In the genomic region with DNA sequence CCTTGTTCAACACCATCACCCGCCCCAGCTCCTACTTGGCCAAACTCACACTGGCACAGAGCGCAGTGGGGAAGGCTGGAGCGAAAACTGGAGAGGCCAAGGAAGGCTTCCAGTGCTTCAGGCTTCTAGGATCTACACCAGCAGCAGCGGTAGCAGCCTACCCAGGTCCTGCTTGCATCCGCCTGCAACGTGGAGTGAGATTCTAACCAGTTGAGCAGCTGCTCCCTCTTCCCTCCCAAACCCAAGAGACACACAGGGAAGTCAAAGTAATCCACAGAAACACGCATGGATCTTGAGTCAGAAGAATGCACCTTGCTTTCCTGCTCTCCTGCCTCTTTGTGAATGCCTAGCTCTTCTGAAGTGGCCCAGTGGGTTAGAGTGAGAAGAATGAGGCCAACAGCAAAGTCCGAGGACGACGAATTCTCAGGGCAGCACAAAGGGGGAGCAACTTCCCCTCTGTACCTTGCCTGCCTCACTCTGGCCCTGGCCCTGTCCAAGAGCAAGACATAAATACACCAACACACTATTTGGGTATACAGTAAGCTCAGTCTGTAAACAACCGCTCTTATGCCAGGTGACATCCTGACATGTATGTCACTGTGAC, we compare ENCODE assay signal across 26 cellular contexts.
"Had no signal": no experiment of that assay in that cellular context is flagged by ENCODE, and none has a peak within 500 bp of the region (broad histone marks: within the 10 kb centered on the region; RNA-seq: fewer than 3 reads in every experiment).

No MANE protein-coding gene starts in this region.

- H3K27ac ChIP-seq: coronary artery, esophagus squamous epithelium, heart right ventricle, pancreas, prostate gland, sigmoid colon, SJSA1, testis had no signal

- H3K27ac Mint-ChIP-seq: activated CD4-positive, alpha-beta memory T cell treated with anti-CD3 and anti-CD28 coated beads, Interleukin-2, amount 10 ng/mL, durations not matched to agents 7 days and 5 days; activated CD4-positive, alpha-beta T cell treated with anti-CD3 and anti-CD28 coated beads, Interleukin-2, amount 10 ng/mL, durations not matched to agents 24 days and 14 days; activated naive CD4-positive, alpha-beta T cell treated with anti-CD3 and anti-CD28 coated beads, Interleukin-2, amount 50 U/mL, for 72 hours; activated T-cell treated with anti-CD3 and anti-CD28 coated beads, Interleukin-2, amount 50 U/mL, for 72 hours; natural killer cell treated with Interleukin-12 subunit alpha and Interleukin-12 subunit beta and Interleukin-15 and Interleukin-18, amount 100 ng/mL, for 72 hours; stimulated activated naive B cell treated with anti-CD40 and anti-IgM and Interleukin-4, amounts not matched to agents 10 μg/mL and 1 μg/mL and 100 μg/mL, for 72 hours; type B pancreatic cell had no signal

- H3K4me1 Mint-ChIP-seq: activated CD4-positive, alpha-beta memory T cell treated with anti-CD3 and anti-CD28 coated beads, Interleukin-2, amount 10 ng/mL, durations not matched to agents 7 days and 5 days; activated CD4-positive, alpha-beta T cell treated with anti-CD3 and anti-CD28 coated beads, Interleukin-2, amount 10 ng/mL, durations not matched to agents 24 days and 14 days; stimulated activated naive B cell treated with anti-CD40 and anti-IgM and Interleukin-4, amounts not matched to agents 10 μg/mL and 1 μg/mL and 100 μg/mL, for 72 hours had no signal

- H3K4me3 Mint-ChIP-seq: activated CD4-positive, alpha-beta memory T cell treated with anti-CD3 and anti-CD28 coated beads, Interleukin-2, amount 10 ng/mL, durations not matched to agents 7 days and 5 days; activated CD4-positive, alpha-beta T cell treated with anti-CD3 and anti-CD28 coated beads, Interleukin-2, amount 10 ng/mL, durations not matched to agents 24 days and 14 days; activated T-cell treated with anti-CD3 and anti-CD28 coated beads, Interleukin-2, amount 50 U/mL, for 72 hours; natural killer cell treated with Interleukin-12 subunit alpha and Interleukin-12 subunit beta and Interleukin-15 and Interleukin-18, amount 100 ng/mL, for 72 hours; stimulated activated naive B cell treated with anti-CD40 and anti-IgM and Interleukin-4, amounts not matched to agents 10 μg/mL and 1 μg/mL and 100 μg/mL, for 72 hours; type B pancreatic cell had no signal

- H3K27me3 ChIP-seq: esophagus squamous epithelium, pancreas, sigmoid colon, SJSA1, testis had no signal

- ATAC-seq: activated naive CD4-positive, alpha-beta T cell treated with anti-CD3 and anti-CD28 coated beads, Interleukin-2, amount 50 U/mL, for 72 hours; activated T-cell treated with anti-CD3 and anti-CD28 coated beads, Interleukin-2, amount 50 U/mL, for 72 hours; heart right ventricle; mucosa of descending colon; pancreas; stimulated activated naive B cell treated with anti-CD40 and anti-IgM and Interleukin-4, amounts not matched to agents 10 μg/mL and 1 μg/mL and 100 μg/mL, for 72 hours had no signal

- H3K36me3 ChIP-seq: esophagus squamous epithelium, heart right ventricle, pancreas, prostate gland, sigmoid colon, SJSA1 had no signal

- FAIRE-seq: endothelial cell of umbilical vein, pancreas, small intestine had no signal

- H3K4me3 ChIP-seq: coronary artery, esophagus squamous epithelium, heart right ventricle, mucosa of descending colon, pancreas, prostate gland, sigmoid colon, SJSA1, testis had no signal

- H3K9me3 ChIP-seq: esophagus squamous epithelium, heart right ventricle, mucosa of descending colon, pancreas, prostate gland, sigmoid colon, SJSA1, testis had no signal

- H3K36me3 Mint-ChIP-seq: activated naive CD4-positive, alpha-beta T cell treated with anti-CD3 and anti-CD28 coated beads, Interleukin-2, amount 50 U/mL, for 72 hours; natural killer cell treated with Interleukin-12 subunit alpha and Interleukin-12 subunit beta and Interleukin-15 and Interleukin-18, amount 100 ng/mL, for 72 hours; stimulated activated naive B cell treated with anti-CD40 and anti-IgM and Interleukin-4, amounts not matched to agents 10 μg/mL and 1 μg/mL and 100 μg/mL, for 72 hours; type B pancreatic cell had no signal

- DNase-seq: activated CD4-positive, alpha-beta memory T cell treated with anti-CD3 and anti-CD28 coated beads, Interleukin-2, amount 10 ng/mL, durations not matched to agents 7 days and 5 days; activated CD4-positive, alpha-beta T cell treated with anti-CD3 and anti-CD28 coated beads, Interleukin-2, amount 10 ng/mL, durations not matched to agents 24 days and 14 days; activated CD4-positive, CD25-positive, alpha-beta regulatory T cell treated with anti-CD3 and anti-CD28 coated beads, Interleukin-2, amount 50 U/mL, for 72 hours; activated naive CD4-positive, alpha-beta T cell; activated T-cell treated with anti-CD3 and anti-CD28 coated beads, Interleukin-2, amount 50 U/mL, for 72 hours; anterior cingulate cortex; esophagus squamous epithelium; foreskin melanocyte; heart right ventricle; mucosa of descending colon; nucleus accumbens; retina; sigmoid colon; stimulated activated CD4-positive, alpha-beta T cell treated with anti-CD3 and anti-CD28 coated beads, Interleukin-4, amount 100 ng/mL, for 24 hours; stimulated activated naive B cell treated with anti-CD40 and anti-IgM and Interleukin-4, amounts not matched to agents 10 μg/mL and 1 μg/mL and 100 μg/mL, for 72 hours; T-helper 2 cell; testis had no signal

- H3K9me3 Mint-ChIP-seq: activated CD4-positive, alpha-beta memory T cell treated with anti-CD3 and anti-CD28 coated beads, Interleukin-2, amount 10 ng/mL, durations not matched to agents 7 days and 5 days; activated CD4-positive, alpha-beta T cell treated with anti-CD3 and anti-CD28 coated beads, Interleukin-2, amount 10 ng/mL, durations not matched to agents 24 days and 14 days; activated naive CD4-positive, alpha-beta T cell treated with anti-CD3 and anti-CD28 coated beads, Interleukin-2, amount 50 U/mL, for 72 hours; activated T-cell treated with anti-CD3 and anti-CD28 coated beads, Interleukin-2, amount 50 U/mL, for 72 hours; natural killer cell treated with Interleukin-12 subunit alpha and Interleukin-12 subunit beta and Interleukin-15 and Interleukin-18, amount 100 ng/mL, for 72 hours; stimulated activated naive B cell treated with anti-CD40 and anti-IgM and Interleukin-4, amounts not matched to agents 10 μg/mL and 1 μg/mL and 100 μg/mL, for 72 hours; type B pancreatic cell had no signal

- H3K4me1 ChIP-seq: esophagus squamous epithelium, heart right ventricle, pancreas, prostate gland, sigmoid colon, SJSA1, testis had no signal
